Comparison of ENCODE assay signal across 8 cellular contexts in genomic region chr1:205749094-205749825, GRCh38. TPM values are rescaled to one million over a fixed set of nuclear protein-coding genes. Genes with fewer than 3 reads are reported as not detected.
DNase-seq lines count a peak whose midpoint lies in the region; ATAC-seq and TF ChIP-seq lines count a peak whose summit lies in the region.

No MANE protein-coding gene starts in this region.

- peaks cover 36% of the 10 kb centered on the region for H3K4me1 Mint-ChIP-seq in activated CD4-positive, alpha-beta T cell treated with anti-CD3 and anti-CD28 coated beads for 36 hours

- H3K4me3 Mint-ChIP-seq in activated CD4-positive, alpha-beta T cell treated with anti-CD3 and anti-CD28 coated beads for 36 hours: peak overlapping the region; percentile 87

- no peaks in the 10 kb centered on the region for H3K36me3 ChIP-seq in BJ (ENCODE audit: control insufficient read depth, insufficient read depth, low read length)

- H3K4me3 ChIP-seq in BJ (ENCODE audit: low read depth, low read length): peak overlapping the region; percentile 84
- peak overlapping the region; percentile 78 for H3K4me3 ChIP-seq in choroid plexus epithelial cell (ENCODE audit: low read depth, low read length)

- H3K27ac Mint-ChIP-seq in activated CD4-positive, alpha-beta T cell treated with anti-CD3 and anti-CD28 coated beads for 36 hours: peak overlapping the region; percentile 93

- POLR2A ChIA-PET in BJ (lab: Charles Lee): interaction anchor here (1.3 kb wide), 1 partner anchor 10 kb away, joined by 4 read pairs; no protein-coding TSS in a partner anchor
- POLR2A ChIA-PET in activated CD4-positive, alpha-beta T cell treated with anti-CD3 and anti-CD28 coated beads for 36 hours (lab: Charles Lee): interaction anchor here (0.5 to 2.1 kb wide), 13 partner anchors 12 to 886 kb away, joined by 3 to 24 read pairs (median 3); partner anchors contain the start of genes DYRK3, ELK4, RAB29 and SLC41A1

- no peaks in the 10 kb centered on the region for H3K27me3 Mint-ChIP-seq in activated CD4-positive, alpha-beta T cell treated with anti-CD3 and anti-CD28 coated beads for 36 hours

- CTCF ChIA-PET in BJ (lab: Yijun Ruan, JAX): interaction anchor here (0.6 to 1.7 kb wide), 6 partner anchors 17 to 395 kb away, joined by 3 to 4 read pairs (median 3); no protein-coding TSS in a partner anchor
- CTCF ChIA-PET in activated CD4-positive, alpha-beta T cell treated with anti-CD3 and anti-CD28 coated beads for 36 hours (lab: Charles Lee): interaction anchor here (1.0 to 2.1 kb wide), 4 partner anchors 12 to 90 kb away, joined by 3 to 11 read pairs (median 6); no protein-coding TSS in a partner anchor

- TF ChIP-seq CTCF in BJ (IDR thresholded peaks at IDR 0.05; ENCODE audit: insufficient read depth, low read depth, low read length) (no peak), choroid plexus epithelial cell (conservative IDR thresholded peaks at IDR 0.05; ENCODE audit: low read depth, low read length) (no peak)

- H3K9me3 Mint-ChIP-seq in activated CD4-positive, alpha-beta T cell treated with anti-CD3 and anti-CD28 coated beads for 36 hours (ENCODE audit: low read depth): no peaks in the 10 kb centered on the region

- ATAC-seq in GM19324 (IDR thresholded peaks at IDR 0.05; ENCODE audit: low FRiP score, unreplicated experiment) (peak; percentile 90), HG03457 (IDR thresholded peaks at IDR 0.05; ENCODE audit: unreplicated experiment) (peak; percentile 48)
- peak; percentile 82 for ATAC-seq in activated CD4-positive, alpha-beta T cell treated with anti-CD3 and anti-CD28 coated beads for 36 hours

- H3K27me3 ChIP-seq in BJ (ENCODE audit: control insufficient read depth, insufficient read depth, low read length): no peaks in the 10 kb centered on the region

- H3K36me3 Mint-ChIP-seq in activated CD4-positive, alpha-beta T cell treated with anti-CD3 and anti-CD28 coated beads for 36 hours (ENCODE audit: low read depth): peaks cover 30% of the 10 kb centered on the region

- intact Hi-C loops in activated CD4-positive, alpha-beta T cell treated with anti-CD3 and anti-CD28 coated beads for 36 hours (cut with DNase I, micrococcal nuclease): loop anchor here (1.0 to 5.0 kb wide), 8 partner anchors 26 to 1242 kb away; partner anchors contain the start of genes RAB29 (in 2 of the 2), SLC41A1 (in 2 of the 2), DSTYK (in 1 of the 2) and ELK4 (in 1 of the 2)

- DNase-seq in BJ (ENCODE audit: low read depth) (peak; percentile 64), NCI-H524 (lab: John Stamatoyannopoulos, UW) (peak; percentile 75 to 90), choroid plexus epithelial cell (ENCODE audit: low read depth) (peak; percentile 98), kidney tubule cell (ENCODE audit: low spot score) (peak; percentile 97)
- peak; percentile 99 for DNase-seq in activated CD4-positive, alpha-beta T cell treated with anti-CD3 and anti-CD28 coated beads for 36 hours
- peak; percentile 95 to 97 for DNase-seq in stimulated activated CD4-positive, alpha-beta T cell treated with anti-CD3 and anti-CD28 coated beads, Interleukin-15, amount 100 ng/mL, for 48 hours (ENCODE audit: low read depth in 2 of 2)

RNA-seq across cellular contexts. Expression of gene NUCKS1, which starts 0.7 kb away (rescaled TPM):
- polyA plus RNA-seq in BJ (2011; rRNA removed): 33.3 and 78.8 TPM in 2 replicates
- 85.7 and 89.0 TPM in 2 replicates for polyA minus RNA-seq in BJ (2011; rRNA and poly(A)+ RNA removed)
- 100 to 1,000 TPM; 189 to 260 TPM for total RNA-seq in activated CD4-positive, alpha-beta T cell treated with anti-CD3 and anti-CD28 coated beads for 36 hours

RNA-seq across cellular contexts. Expression of gene RAB29, which starts 26.0 kb away (rescaled TPM):
- 12.1 and 13.4 TPM in 2 replicates for polyA plus RNA-seq in BJ (2011; rRNA removed)
- 6.1 and 6.4 TPM in 2 replicates for polyA minus RNA-seq in BJ (2011; rRNA and poly(A)+ RNA removed)
- 10 to 100 TPM; 29.3 to 29.4 TPM for total RNA-seq in activated CD4-positive, alpha-beta T cell treated with anti-CD3 and anti-CD28 coated beads for 36 hours

Comparison
In these comparisons a context has a peak if more than half of its experiments do, and no peak if none do; other contexts are left out.
1. Peak in every context shown above with its lines: DNase-seq, ATAC-seq and H3K4me3 ChIP-seq.